Comparison of ENCODE assay signal across 22 cellular contexts in genomic region chr14:59925797-59926196, GRCh38. TPM values are rescaled to one million over a fixed set of nuclear protein-coding genes. Genes with fewer than 3 reads are reported as not detected.
"Had no signal": no experiment of that assay in that cellular context is flagged by ENCODE, and none has a peak within 500 bp of the region (broad histone marks: within the 10 kb centered on the region; RNA-seq: fewer than 3 reads in every experiment).

No MANE protein-coding gene starts in this region.

- H3K9me3 Mint-ChIP-seq: nephron had no signal

- H3K4me1 ChIP-seq: pancreas, tibial artery, upper lobe of right lung had no signal

- H3K9me3 ChIP-seq: pancreas, tibial artery, upper lobe of right lung had no signal

- H3K4me1 Mint-ChIP-seq: naive B cell, nephron had no signal

- H3K36me3 ChIP-seq: pancreas, tibial artery, upper lobe of right lung had no signal

- DNase-seq: cortex of kidney; dorsolateral prefrontal cortex; effector CD8-positive, alpha-beta T cell; foreskin melanocyte; head of caudate nucleus; left colon; left ventricle myocardium superior; mesendoderm; naive B cell; occipital lobe; pancreas; right cardiac atrium; small intestine; stimulated activated CD4-positive, alpha-beta T cell treated with anti-CD3 and anti-CD28 coated beads, Interleukin-12 subunit alpha, Interleukin-12 subunit beta, amount 100 ng/mL, for 4 hours; stimulated activated naive CD4-positive, alpha-beta T cell; tibial artery; upper lobe of right lung had no signal

- H3K4me3 Mint-ChIP-seq: naive B cell, nephron had no signal

- H3K27me3 ChIP-seq: dorsolateral prefrontal cortex, hepatocyte, pancreas, tibial artery had no signal

- H3K27ac ChIP-seq: dorsolateral prefrontal cortex, hepatocyte, pancreas, tibial artery, upper lobe of right lung had no signal

- ATAC-seq: left colon, left ventricle myocardium superior, pancreas, right cardiac atrium, upper lobe of right lung had no signal

- H3K36me3 Mint-ChIP-seq: naive B cell had no signal

- H3K27ac Mint-ChIP-seq: naive B cell, nephron, progenitor cell of endocrine pancreas had no signal

- H3K27me3 Mint-ChIP-seq: progenitor cell of endocrine pancreas had no signal

- H3K4me3 ChIP-seq: dorsolateral prefrontal cortex, hepatocyte, pancreas, tibial artery, upper lobe of right lung had no signal

- FAIRE-seq: pancreas, small intestine had no signal

RNA-seq across cellular contexts. Expression of gene LRRC9, which starts 5.9 kb away (rescaled TPM):
- total RNA-seq: kidney epithelial cell, lung microvascular endothelial cell, upper lobe of right lung had no signal
